ENCODE assay signal across 17 cellular contexts in the genomic region with DNA sequence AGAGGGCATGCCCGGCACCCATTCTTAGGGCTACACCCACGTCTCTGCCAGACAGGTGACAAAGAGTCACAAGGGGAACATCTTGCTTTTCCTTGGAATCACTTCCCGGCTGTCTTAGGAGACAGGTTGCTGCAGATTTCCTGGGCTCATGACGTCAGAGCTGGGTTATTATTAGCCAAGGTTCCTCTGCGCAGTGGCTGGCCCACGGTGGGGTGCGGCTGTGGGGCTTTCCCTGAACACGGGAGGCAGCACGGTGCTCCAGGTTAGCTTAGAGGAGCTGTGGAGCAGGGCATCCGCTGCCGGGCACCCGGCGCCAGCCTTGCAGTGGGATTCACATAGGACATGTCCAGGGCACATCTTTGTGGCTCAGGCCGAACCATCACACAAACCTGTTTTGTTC.
DNase-seq lines count a peak whose midpoint lies in the region; ATAC-seq and TF ChIP-seq lines count a peak whose summit lies in the region.
"Had no signal": no experiment of that assay in that cellular context is flagged by ENCODE, and none has a peak within 500 bp of the region (broad histone marks: within the 10 kb centered on the region; RNA-seq: fewer than 3 reads in every experiment).

No MANE protein-coding gene starts in this region.

- H3K27ac ChIP-seq in caudate nucleus (ENCODE audit: low read depth, low read length): no peak overlapping the region
- peak overlapping the region; percentile 78 for H3K27ac ChIP-seq in foreskin keratinocyte
- H3K27ac ChIP-seq in brain microvascular endothelial cell: no peak overlapping the region
- H3K27ac ChIP-seq in smooth muscle cell (ENCODE audit: low read depth): no peak overlapping the region
- H3K27ac ChIP-seq: KMS-11 had no signal

- H3K4me2 ChIP-seq in smooth muscle cell: no peak overlapping the region
- H3K4me2 ChIP-seq: BLaER1, KMS-11 had no signal

- TF ChIP-seq CTCF in foreskin keratinocyte (conservative IDR thresholded peaks at IDR 0.05) (peak; percentile 20), brain microvascular endothelial cell (IDR thresholded peaks at IDR 0.05; ENCODE audit: low read depth, low read length, missing control alignments) (no peak), smooth muscle cell (IDR thresholded peaks at IDR 0.05; ENCODE audit: borderline replicate concordance, insufficient read depth, poor library complexity, severe bottlenecking) (no peak)

- DNase-seq in G401 (ENCODE audit: low spot score): peak; percentile 40
- DNase-seq in caudate nucleus (lab: John Stamatoyannopoulos, UW): peak in 50 of 61 donors; percentile 6 to 89 (median 52)
- peak; percentile 37 to 65 for DNase-seq in foreskin keratinocyte
- peak in 34 of 56 donors; percentile 4 to 80 (median 43) for DNase-seq in nucleus accumbens (lab: John Stamatoyannopoulos, UW)
- DNase-seq in brain microvascular endothelial cell: no peak
- DNase-seq in smooth muscle cell (lab: John Stamatoyannopoulos, UW; ENCODE audit: unreplicated experiment): no peak
- DNase-seq: CD8-positive, alpha-beta memory T cell; DMS79 treated with DMSO at 0.1 percent for 48 hours; NCI-H1048; NCI-H1436 treated with DMSO at 0.1 percent for 48 hours; NCI-H2029 treated with DMSO at 0.1 percent for 48 hours; NCI-H748 treated with DMSO at 0.1 percent for 48 hours had no signal

- H3K79me2 ChIP-seq in smooth muscle cell (ENCODE audit: low read depth): no peaks in the 10 kb centered on the region

- H2AFZ ChIP-seq in smooth muscle cell (ENCODE audit: low read depth): no peak overlapping the region

- ATAC-seq in foreskin keratinocyte (peak; percentile 87), HG03460 (IDR thresholded peaks at IDR 0.05; ENCODE audit: unreplicated experiment) (no peak), HG03565 (IDR thresholded peaks at IDR 0.05; ENCODE audit: unreplicated experiment) (no peak)
- ATAC-seq: GM12878 had no signal

- in situ Hi-C loops in G401 (cut with HindIII; ENCODE audit: low sequenced_read_pairs) (no loop called here), brain microvascular endothelial cell (cut with HindIII; ENCODE audit: low pct_ligation_motif_present, low sequenced_read_pairs) (no loop called here)

- no peak overlapping the region for H3K9ac ChIP-seq in smooth muscle cell (ENCODE audit: low read depth)
- H3K9ac ChIP-seq: BLaER1, KMS-11 had no signal

- H3K36me3 ChIP-seq in brain microvascular endothelial cell (replicated peaks) (peaks cover 34% of the 10 kb centered on the region), smooth muscle cell (ENCODE audit: low read depth) (peaks cover 4% of the 10 kb centered on the region)

- 97% methylated on average over 14 of the region's 14 CpGs for WGBS in smooth muscle cell (ENCODE audit: low lambda C conversion rate)

- H3K4me3 ChIP-seq in brain microvascular endothelial cell (ENCODE audit: low read depth, low read length) (no peak overlapping the region), smooth muscle cell (no peak overlapping the region)
- H3K4me3 ChIP-seq: BLaER1, GM12878 had no signal

- H4K20me1 ChIP-seq in smooth muscle cell (ENCODE audit: low read depth): peaks cover 12% of the 10 kb centered on the region

- no peaks in the 10 kb centered on the region for H3F3A ChIP-seq in smooth muscle cell (ENCODE audit: low read depth)

- no peaks in the 10 kb centered on the region for H3K9me3 ChIP-seq in smooth muscle cell (replicated peaks; ENCODE audit: low read depth)
- H3K9me3 ChIP-seq: BLaER1 had no signal

- H3K4me1 ChIP-seq in foreskin keratinocyte (no peaks in the 10 kb centered on the region), smooth muscle cell (ENCODE audit: low read depth) (no peaks in the 10 kb centered on the region)
- H3K4me1 ChIP-seq: BLaER1 had no signal

- H3K27me3 ChIP-seq in foreskin keratinocyte (no peaks in the 10 kb centered on the region), brain microvascular endothelial cell (replicated peaks) (no peaks in the 10 kb centered on the region), smooth muscle cell (ENCODE audit: low read depth) (no peaks in the 10 kb centered on the region)
- H3K27me3 ChIP-seq: BLaER1 had no signal

Comparison
In these comparisons a context has a peak if more than half of its experiments do, and no peak if none do; other contexts are left out.
1. DNase-seq: peak in G401 (single experiment), caudate nucleus (50 of 61), foreskin keratinocyte (2 of 2) and nucleus accumbens (34 of 56); none in brain microvascular endothelial cell (single experiment) and smooth muscle cell (single experiment).